Comparison of ENCODE assay signal across 11 cellular contexts in genomic region chr12:60967128-60967527, GRCh38.
"Had no signal": no experiment of that assay in that cellular context is flagged by ENCODE, and none has a peak within 500 bp of the region (broad histone marks: within the 10 kb centered on the region; RNA-seq: fewer than 3 reads in every experiment).

No MANE protein-coding gene starts in this region.

- ATAC-seq: GM23338, HCT116 had no signal

- H3K4me2 ChIP-seq: GM23338 had no signal

- H2AFZ ChIP-seq: GM23248, GM23338 had no signal

- H3K4me1 ChIP-seq: HAP-1 had no signal

- H3K4me1 Mint-ChIP-seq: GM23338, H9 had no signal

- H3K36me3 ChIP-seq: HAP-1 had no signal

- H3K27ac ChIP-seq: GM23248 had no signal

- H3K9me3 ChIP-seq: HAP-1 had no signal

- H3K27ac Mint-ChIP-seq: HFFc6 had no signal

- H3K4me3 Mint-ChIP-seq: GM23338, H9, HFFc6 had no signal

- DNase-seq: GM23248, GOT3, H7, H9, HCEC 1CT, HFFc6 had no signal

- H3K9ac ChIP-seq: GM23248 had no signal

- FAIRE-seq: H1, H54 had no signal

- H3K4me3 ChIP-seq: GM23248, GM23338, HAP-1 had no signal

- H3K9me3 Mint-ChIP-seq: GM23338 had no signal
